Comparison of ENCODE assay signal across 11 cellular contexts in genomic region chr3:36408146-36408545, GRCh38. TPM values are rescaled to one million over a fixed set of nuclear protein-coding genes. Genes with fewer than 3 reads are reported as not detected.
A peak's percentile ranks its signal among the peaks of the same experiment; 100 is the strongest.
DNase-seq lines count a peak whose midpoint lies in the region; ATAC-seq and TF ChIP-seq lines count a peak whose summit lies in the region.
"Had no signal": no experiment of that assay in that cellular context is flagged by ENCODE, and none has a peak within 500 bp of the region (broad histone marks: within the 10 kb centered on the region; RNA-seq: fewer than 3 reads in every experiment).

No MANE protein-coding gene starts in this region.

- H3K9me3 ChIP-seq in RWPE2 (ENCODE audit: severe bottlenecking) = no peaks in the 10 kb centered on the region
- H3K9me3 ChIP-seq: Peyer's patch had no signal

- no peak overlapping the region for H3K27ac ChIP-seq in RWPE2 (ENCODE audit: poor library complexity, severe bottlenecking)
- H3K27ac ChIP-seq: Peyer's patch had no signal

- H3K4me3 ChIP-seq in AG09309 (ENCODE audit: control insufficient read depth, low read depth, low read length) (no peak overlapping the region), H7 (ENCODE audit: insufficient read depth, low read depth, low read length) (no peak overlapping the region), RWPE2 (ENCODE audit: severe bottlenecking) (no peak overlapping the region), fibroblast of pulmonary artery (replicated peaks; ENCODE audit: low read depth, low read length) (no peak overlapping the region)
- H3K4me3 ChIP-seq: Peyer's patch had no signal

- H3K27me3 ChIP-seq in H7 (ENCODE audit: control insufficient read depth, insufficient read depth, low read length) = no peaks in the 10 kb centered on the region
- H3K27me3 ChIP-seq in RWPE2 (ENCODE audit: insufficient read depth, poor library complexity, severe bottlenecking) = no peaks in the 10 kb centered on the region
- H3K27me3 ChIP-seq: Peyer's patch had no signal

- no peak for DNase-seq in AG09309 (ENCODE audit: low read depth)
- peak; percentile 27 for DNase-seq in H7
- no peak for DNase-seq in RWPE2 (ENCODE audit: low spot score)
- DNase-seq in fibroblast of pulmonary artery (ENCODE audit: low read depth) = no peak
- no peak for DNase-seq in NCI-H2081 (lab: John Stamatoyannopoulos, UW)
- DNase-seq in NCI-H1930 (lab: John Stamatoyannopoulos, UW) = no peak
- DNase-seq in erythroblast (lab: John Stamatoyannopoulos, UW) = no peak
- DNase-seq in ecto neural progenitor cell (ENCODE audit: low spot score) = no peak
- DNase-seq: C1 segment of cervical spinal cord; naive thymus-derived CD8-positive, alpha-beta T cell; Peyer's patch had no signal

- ATAC-seq in RWPE2 (ENCODE audit: low read depth) = no peak
- ATAC-seq: naive thymus-derived CD8-positive, alpha-beta T cell had no signal

- TF ChIP-seq POLR2A in erythroblast (IDR thresholded peaks at IDR 0.05; ENCODE audit: low read length) = no peak

- no peaks in the 10 kb centered on the region for H3K36me3 ChIP-seq in H7 (replicated peaks; ENCODE audit: control insufficient read depth, insufficient read depth, low read length)
- H3K36me3 ChIP-seq in RWPE2 (ENCODE audit: low read depth) = no peaks in the 10 kb centered on the region
- H3K36me3 ChIP-seq: Peyer's patch had no signal

- no peaks in the 10 kb centered on the region for H3K4me1 ChIP-seq in RWPE2 (ENCODE audit: insufficient read depth, poor library complexity, severe bottlenecking)
- H3K4me1 ChIP-seq: Peyer's patch had no signal

- TF ChIP-seq CTCF in AG09309 (IDR thresholded peaks at IDR 0.05; ENCODE audit: control insufficient read depth, insufficient read depth, low read depth, low read length, missing control alignments) (peak; percentile 26), RWPE2 (IDR thresholded peaks at IDR 0.05; ENCODE audit: poor library complexity, severe bottlenecking) (peak; percentile 13), fibroblast of pulmonary artery (IDR thresholded peaks at IDR 0.05; ENCODE audit: low read length, missing control alignments) (peak; percentile 4)

RNA-seq across cellular contexts. Expression of gene STAC, which starts 27.8 kb away (rescaled TPM):
- 5.2 and 7.1 TPM in 2 replicates for total RNA-seq in H7 (2014; rRNA removed; shearing (Covaris generic))
- total RNA-seq: naive thymus-derived CD8-positive, alpha-beta T cell; Peyer's patch had no signal
